Comparison of ENCODE assay signal across 1 cellular context in genomic region chr1:56496158-56496557, GRCh38.
TF ChIP-seq lines count a peak whose summit lies in the region.

No MANE protein-coding gene starts in this region.

TF ChIP-seq in HepG2, 621 proteins besides CTCF, POLR2A, EP300 and RAD21 (continued from another document and continues in another):
- TF ChIP-seq, protein P1, sequence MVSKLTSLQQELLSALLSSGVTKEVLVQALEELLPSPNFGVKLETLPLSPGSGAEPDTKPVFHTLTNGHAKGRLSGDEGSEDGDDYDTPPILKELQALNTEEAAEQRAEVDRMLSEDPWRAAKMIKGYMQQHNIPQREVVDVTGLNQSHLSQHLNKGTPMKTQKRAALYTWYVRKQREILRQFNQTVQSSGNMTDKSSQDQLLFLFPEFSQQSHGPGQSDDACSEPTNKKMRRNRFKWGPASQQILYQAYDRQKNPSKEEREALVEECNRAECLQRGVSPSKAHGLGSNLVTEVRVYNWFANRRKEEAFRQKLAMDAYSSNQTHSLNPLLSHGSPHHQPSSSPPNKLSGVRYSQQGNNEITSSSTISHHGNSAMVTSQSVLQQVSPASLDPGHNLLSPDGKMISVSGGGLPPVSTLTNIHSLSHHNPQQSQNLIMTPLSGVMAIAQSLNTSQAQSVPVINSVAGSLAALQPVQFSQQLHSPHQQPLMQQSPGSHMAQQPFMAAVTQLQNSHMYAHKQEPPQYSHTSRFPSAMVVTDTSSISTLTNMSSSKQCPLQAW (CRISPR knock-in tag; IDR thresholded peaks at IDR 0.05) = peak; percentile 49; the same call in 1 of the 2 replicates
- TF ChIP-seq NFE2 (CRISPR knock-in tag; IDR thresholded peaks at IDR 0.05) (no peak), ZNF737 (CRISPR knock-in tag; IDR thresholded peaks at IDR 0.05; ENCODE audit: borderline replicate concordance) (no peak), FOSL2 (CRISPR knock-in tag; IDR thresholded peaks at IDR 0.05) (peak; percentile 46), ZBTB7B (CRISPR knock-in tag; IDR thresholded peaks at IDR 0.05) (0 out of 2 replicates have a peak, but pooled peaks have one; percentile 24), SMC3 (IDR thresholded peaks at IDR 0.05; ENCODE audit: low read length) (0 out of 2 replicates have a peak, but pooled peaks have one; percentile 6), DMAP1 (CRISPR knock-in tag; IDR thresholded peaks at IDR 0.05) (no peak; the same call in 1 of the 2 replicates), ZNF256 (CRISPR knock-in tag; conservative IDR thresholded peaks at IDR 0.05) (no peak), NAIF1 (CRISPR knock-in tag; IDR thresholded peaks at IDR 0.05; ENCODE audit: borderline replicate concordance) (no peak), ZBTB38 (CRISPR knock-in tag; IDR thresholded peaks at IDR 0.05) (no peak), FOXA3 (CRISPR knock-in tag; IDR thresholded peaks at IDR 0.05) (peak; percentile 52; the same call in 1 of the 2 replicates), SOX5 (CRISPR knock-in tag; IDR thresholded peaks at IDR 0.05; ENCODE audit: borderline replicate concordance) (peak; percentile 43; the same call in 1 of the 2 replicates), FOXP1 (IDR thresholded peaks at IDR 0.05) (no peak), FOXP1 (CRISPR knock-in tag; IDR thresholded peaks at IDR 0.05) (peak; percentile 52; the same call in 1 of the 2 replicates), ZNF770 (CRISPR knock-in tag; IDR thresholded peaks at IDR 0.05) (no peak), ZGPAT (CRISPR knock-in tag; IDR thresholded peaks at IDR 0.05) (0 out of 2 replicates have a peak, but pooled peaks have one; percentile 46), ZNF430 (CRISPR knock-in tag; IDR thresholded peaks at IDR 0.05) (no peak), HCFC1 (IDR thresholded peaks at IDR 0.05; ENCODE audit: low read depth, low read length) (no peak), MEF2D (CRISPR knock-in tag; IDR thresholded peaks at IDR 0.05) (0 out of 2 replicates have a peak, but pooled peaks have one; percentile 31), HHEX (CRISPR knock-in tag; IDR thresholded peaks at IDR 0.05) (no peak), TRAFD1 (CRISPR knock-in tag; IDR thresholded peaks at IDR 0.05; ENCODE audit: borderline replicate concordance) (no peak), RBM22 (optimal IDR thresholded peaks at IDR 0.05; ENCODE audit: low read length) (no peak), REL (CRISPR knock-in tag; conservative IDR thresholded peaks at IDR 0.05) (no peak), ZBTB25 (CRISPR knock-in tag; IDR thresholded peaks at IDR 0.05) (0 out of 2 replicates have a peak, but pooled peaks have one; percentile 54), GFI1 (CRISPR knock-in tag; IDR thresholded peaks at IDR 0.05; ENCODE audit: borderline replicate concordance) (peak; percentile 37; the same call in 1 of the 2 replicates), NCOA2 (CRISPR knock-in tag; IDR thresholded peaks at IDR 0.05) (peak; percentile 73), SMARCE1 (IDR thresholded peaks at IDR 0.05; ENCODE audit: borderline replicate concordance) (no peak), MEIS1 (CRISPR knock-in tag; IDR thresholded peaks at IDR 0.05; ENCODE audit: borderline replicate concordance) (no peak), GABPB1 (CRISPR knock-in tag; IDR thresholded peaks at IDR 0.05) (no peak), FOXO4 (CRISPR knock-in tag; conservative IDR thresholded peaks at IDR 0.05) (no peak), PAXIP1 (CRISPR knock-in tag; conservative IDR thresholded peaks at IDR 0.05) (peak; percentile 71), ZNF230 (CRISPR knock-in tag; IDR thresholded peaks at IDR 0.05) (no peak), ETV6 (CRISPR knock-in tag; conservative IDR thresholded peaks at IDR 0.05) (no peak), TARDBP (CRISPR knock-in tag; IDR thresholded peaks at IDR 0.05) (no peak), HOXA7 (CRISPR knock-in tag; IDR thresholded peaks at IDR 0.05) (no peak), ZNF446 (CRISPR knock-in tag; IDR thresholded peaks at IDR 0.05) (no peak), PCBP1 (IDR thresholded peaks at IDR 0.05; ENCODE audit: borderline replicate concordance, low read depth, low read length) (no peak), ZKSCAN5 (CRISPR knock-in tag; IDR thresholded peaks at IDR 0.05) (no peak), ZNF629 (CRISPR knock-in tag; conservative IDR thresholded peaks at IDR 0.05) (no peak), ZNF33B (CRISPR knock-in tag; IDR thresholded peaks at IDR 0.05) (no peak), NPAS2 (CRISPR knock-in tag; IDR thresholded peaks at IDR 0.05; ENCODE audit: borderline replicate concordance) (no peak), ZNF101 (CRISPR knock-in tag; IDR thresholded peaks at IDR 0.05; ENCODE audit: borderline replicate concordance, low read depth) (no peak)
- TF ChIP-seq, protein P2, sequence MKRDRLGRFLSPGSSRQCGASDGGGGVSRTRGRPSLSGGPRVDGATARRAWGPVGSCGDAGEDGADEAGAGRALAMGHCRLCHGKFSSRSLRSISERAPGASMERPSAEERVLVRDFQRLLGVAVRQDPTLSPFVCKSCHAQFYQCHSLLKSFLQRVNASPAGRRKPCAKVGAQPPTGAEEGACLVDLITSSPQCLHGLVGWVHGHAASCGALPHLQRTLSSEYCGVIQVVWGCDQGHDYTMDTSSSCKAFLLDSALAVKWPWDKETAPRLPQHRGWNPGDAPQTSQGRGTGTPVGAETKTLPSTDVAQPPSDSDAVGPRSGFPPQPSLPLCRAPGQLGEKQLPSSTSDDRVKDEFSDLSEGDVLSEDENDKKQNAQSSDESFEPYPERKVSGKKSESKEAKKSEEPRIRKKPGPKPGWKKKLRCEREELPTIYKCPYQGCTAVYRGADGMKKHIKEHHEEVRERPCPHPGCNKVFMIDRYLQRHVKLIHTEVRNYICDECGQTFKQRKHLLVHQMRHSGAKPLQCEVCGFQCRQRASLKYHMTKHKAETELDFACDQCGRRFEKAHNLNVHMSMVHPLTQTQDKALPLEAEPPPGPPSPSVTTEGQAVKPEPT (CRISPR knock-in tag; IDR thresholded peaks at IDR 0.05; ENCODE audit: low read depth) = no peak
- TF ChIP-seq, protein P3, sequence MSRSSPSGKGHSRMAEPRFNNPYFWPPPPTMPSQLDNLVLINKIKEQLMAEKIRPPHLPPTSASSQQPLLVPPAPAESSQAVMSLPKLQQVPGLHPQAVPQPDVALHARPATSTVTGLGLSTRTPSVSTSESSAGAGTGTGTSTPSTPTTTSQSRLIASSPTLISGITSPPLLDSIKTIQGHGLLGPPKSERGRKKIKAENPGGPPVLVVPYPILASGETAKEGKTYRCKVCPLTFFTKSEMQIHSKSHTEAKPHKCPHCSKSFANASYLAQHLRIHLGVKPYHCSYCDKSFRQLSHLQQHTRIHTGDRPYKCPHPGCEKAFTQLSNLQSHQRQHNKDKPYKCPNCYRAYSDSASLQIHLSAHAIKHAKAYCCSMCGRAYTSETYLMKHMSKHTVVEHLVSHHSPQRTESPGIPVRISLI (CRISPR knock-in tag; IDR thresholded peaks at IDR 0.05; ENCODE audit: borderline replicate concordance) = peak; percentile 72; the same call in 1 of the 2 replicates
- TF ChIP-seq, protein P4, sequence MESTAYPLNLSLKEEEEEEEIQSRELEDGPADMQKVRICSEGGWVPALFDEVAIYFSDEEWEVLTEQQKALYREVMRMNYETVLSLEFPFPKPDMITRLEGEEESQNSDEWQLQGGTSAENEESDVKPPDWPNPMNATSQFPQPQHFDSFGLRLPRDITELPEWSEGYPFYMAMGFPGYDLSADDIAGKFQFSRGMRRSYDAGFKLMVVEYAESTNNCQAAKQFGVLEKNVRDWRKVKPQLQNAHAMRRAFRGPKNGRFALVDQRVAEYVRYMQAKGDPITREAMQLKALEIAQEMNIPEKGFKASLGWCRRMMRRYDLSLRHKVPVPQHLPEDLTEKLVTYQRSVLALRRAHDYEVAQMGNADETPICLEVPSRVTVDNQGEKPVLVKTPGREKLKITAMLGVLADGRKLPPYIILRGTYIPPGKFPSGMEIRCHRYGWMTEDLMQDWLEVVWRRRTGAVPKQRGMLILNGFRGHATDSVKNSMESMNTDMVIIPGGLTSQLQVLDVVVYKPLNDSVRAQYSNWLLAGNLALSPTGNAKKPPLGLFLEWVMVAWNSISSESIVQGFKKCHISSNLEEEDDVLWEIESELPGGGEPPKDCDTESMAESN (CRISPR knock-in tag; conservative IDR thresholded peaks at IDR 0.05) = no peak
